23 cellular contexts compared by ENCODE assay signal in genomic region chr12:55877824-55878223, GRCh38. TPM values are rescaled to one million over a fixed set of nuclear protein-coding genes. Genes with fewer than 3 reads are reported as not detected.
A peak's percentile ranks its signal among the peaks of the same experiment; 100 is the strongest.
DNase-seq lines count a peak whose midpoint lies in the region; ATAC-seq, FAIRE-seq and TF ChIP-seq lines count a peak whose summit lies in the region.
"Had no signal": no experiment of that assay in that cellular context is flagged by ENCODE, and none has a peak within 500 bp of the region (broad histone marks: within the 10 kb centered on the region; RNA-seq: fewer than 3 reads in every experiment).

No MANE protein-coding gene starts in this region.

- no peak for TF ChIP-seq POLR2A in GM12878 (IDR thresholded peaks at IDR 0.05; ENCODE audit: low read depth, low read length)

- no peak overlapping the region for H3K9ac ChIP-seq in GM12878 (ENCODE audit: control insufficient read depth, insufficient read depth, low read length)
- H3K9ac ChIP-seq: BLaER1 had no signal

- POLR2A ChIA-PET in HEK293 (lab: Yijun Ruan, JAX) (no interaction called here), GM12878 (lab: Charles Lee) (interaction anchor here (0.8 to 1.1 kb wide), 2 partner anchors 30 to 38 kb away, joined by 4 read pairs; no protein-coding TSS in a partner anchor)

- H3K4me2 ChIP-seq in GM12878 (ENCODE audit: control insufficient read depth, insufficient read depth): no peak overlapping the region
- H3K4me2 ChIP-seq: BLaER1 had no signal

- no peak overlapping the region for H3K27ac ChIP-seq in HEK293 (ENCODE audit: extremely low read depth, low read depth, low read length)
- H3K27ac ChIP-seq in GM12878 (ENCODE audit: control insufficient read depth, insufficient read depth): no peak overlapping the region
- H3K27ac ChIP-seq: 22Rv1, BLaER1 had no signal

- CTCF ChIA-PET in HEK293 (lab: Yijun Ruan, JAX) (interaction anchor here (0.6 kb wide), 1 partner anchor 35 kb away, joined by 3 read pairs; the partner anchor contains the start of gene MMP19), GM12878 (lab: Yijun Ruan, JAX) (interaction anchor here (0.5 to 1.7 kb wide), 2 partner anchors 48 to 318 kb away, joined by 3 read pairs; partner anchors contain the start of gene DNAJC14)

- in situ Hi-C loops in GM12878 (cut with MboI): no loop called here

- TF ChIP-seq CTCF in HEK293 (tag by site-specific recombination; IDR thresholded peaks at IDR 0.05) (no peak), GM12878 (IDR thresholded peaks at IDR 0.05 in 2 of 3, conservative IDR thresholded peaks at IDR 0.05 in 1 of 3; ENCODE audit: control insufficient read depth in 2 of 3, extremely low read depth in 1 of 3, insufficient read depth in 1 of 3, low read depth in 3 of 3, low read length in 3 of 3) (no peak), fibroblast of mammary gland (conservative IDR thresholded peaks at IDR 0.05; ENCODE audit: control insufficient read depth, insufficient read depth, low read depth, low read length) (no peak)

- DNase-seq in GM12878 (ENCODE audit: low read depth, low spot score) (no peak), fibroblast of mammary gland (ENCODE audit: low read depth) (peak; percentile 7), A172 (ENCODE audit: low spot score) (no peak)
- DNase-seq: ACHN; BE2C; C1 segment of cervical spinal cord; CD4-positive, alpha-beta memory T cell; CD4-positive, CD25-positive, alpha-beta regulatory T cell; CD8-positive, alpha-beta memory T cell; COR-L47; DMS 273 treated with DMSO at 0.1 percent for 48 hours; DMS153; DMS53; DMS79; DND-41; EL; GDM1 had no signal

- H3K36me3 ChIP-seq in HEK293 (ENCODE audit: control insufficient read depth in 2 of 2, insufficient read depth in 1 of 2, low read length in 2 of 2): no peaks in the 10 kb centered on the region
- no peaks in the 10 kb centered on the region for H3K36me3 ChIP-seq in GM12878 (ENCODE audit: control insufficient read depth in 2 of 2, insufficient read depth in 2 of 2, low read length in 1 of 2)
- H3K36me3 ChIP-seq: BE2C, BLaER1 had no signal

- FAIRE-seq in GM12878 (lab: Jason Lieb, UNC): peak; percentile 41
- FAIRE-seq: A204.1, GM12891 had no signal

- RAD21 ChIA-PET in GM12878 (lab: Charles Lee; ENCODE audit: unreplicated experiment): interaction anchor here (1.2 kb wide), 1 partner anchor 139 kb away, joined by 3 read pairs; no protein-coding TSS in a partner anchor

- no peak for TF ChIP-seq RAD21 in GM12878 (IDR thresholded peaks at IDR 0.05; ENCODE audit: insufficient read depth, low read depth, low read length)

- no peak for ATAC-seq in GM12878
- ATAC-seq in HG03354 (IDR thresholded peaks at IDR 0.05; ENCODE audit: poor library complexity, severe bottlenecking, unreplicated experiment): no peak

- H4K20me1 ChIP-seq in GM12878 (ENCODE audit: control insufficient read depth, insufficient read depth): no peaks in the 10 kb centered on the region
- H4K20me1 ChIP-seq: BLaER1 had no signal

- H3K4me1 ChIP-seq in HEK293 (ENCODE audit: control insufficient read depth, insufficient read depth, low read length) (no peaks in the 10 kb centered on the region), GM12878 (ENCODE audit: control insufficient read depth, insufficient read depth, low read length) (no peaks in the 10 kb centered on the region)
- H3K4me1 ChIP-seq: BE2C, BLaER1 had no signal

- intact Hi-C loops in GM12878 (cut with micrococcal nuclease; ENCODE audit: unreplicated experiment): no loop called here

- H3K27me3 ChIP-seq in GM12878 (replicated peaks in 1 of 2; ENCODE audit: control insufficient read depth in 2 of 2, insufficient read depth in 2 of 2, low read length in 1 of 2): no peaks in the 10 kb centered on the region
- H3K27me3 ChIP-seq: BE2C, BLaER1 had no signal

- SMC1A ChIA-PET in GM12878 (lab: Charles Lee; ENCODE audit: uncharacterized antibody, unreplicated experiment): no interaction called here

- no peak overlapping the region for H2AFZ ChIP-seq in GM12878 (ENCODE audit: control insufficient read depth, low read depth, low read length)

- no peak overlapping the region for H3K4me3 ChIP-seq in HEK293 (ENCODE audit: low read depth, low read length)
- no peak overlapping the region for H3K4me3 ChIP-seq in GM12878
- H3K4me3 ChIP-seq in fibroblast of mammary gland (ENCODE audit: control insufficient read depth, low read depth, low read length): no peak overlapping the region
- H3K4me3 ChIP-seq: BLaER1 had no signal

- BruUV-seq in GM12878 (replicated peaks; lab: Mats Ljungman, UMichigan): no TSS peak

- H3K9me3 ChIP-seq in HEK293 (ENCODE audit: control insufficient read depth, insufficient read depth, low read depth, low read length) (no peaks in the 10 kb centered on the region), GM12878 (replicated peaks; ENCODE audit: control insufficient read depth, insufficient read depth, low read length) (no peaks in the 10 kb centered on the region; the same call in none of the 3 replicates)
- H3K9me3 ChIP-seq: BE2C had no signal

- no peaks in the 10 kb centered on the region for H3K79me2 ChIP-seq in GM12878 (ENCODE audit: control insufficient read depth, insufficient read depth, low read length)

- TF ChIP-seq EP300 in GM12878 (IDR thresholded peaks at IDR 0.05; ENCODE audit: borderline replicate concordance in 1 of 2, control insufficient read depth in 1 of 2, low read depth in 2 of 2, low read length in 2 of 2): no peak

RNA-seq across cellular contexts. Expression of gene MMP19, which starts 35.1 kb away (rescaled TPM):
- not detected in 2 replicates for total RNA-seq in GM12878 (2013; cell fraction: nucleolus; rRNA removed)
- total RNA-seq in GM12878 (2014; rRNA removed) (not detected in 2 replicates), GM12878 (2014; rRNA removed; fragmentation: Illumina TruSeq; extraction: Trizol) (not detected in 2 replicates), GM12878 (2021) (not detected in 2 replicates)
- not detected for polyA plus RNA-seq in GM12878 (2011; ENCODE audit: low read depth)
- polyA plus RNA-seq in GM12878 (2011; rRNA removed) (not detected in 2 replicates), GM12878 (2014; fragmentation: Illumina TruSeq; extraction: Trizol) (not detected in 2 replicates), GM12878 (2014; fragmentation: Nextera tagmentation; extraction: Ambion mirVana) (under 1 TPM; 0.03 to 0.04 TPM), GM12878 (2014; rRNA removed) (0.04 TPM in 1 of 2 replicates, not detected in the other), GM12878 (2016; fragmentation: Nextera tagmentation; extraction: Ambion mirVana) (not detected)
- 0.03 TPM in 1 of 2 replicates, not detected in the other for polyA plus RNA-seq in GM12878 (2011; cell fraction: cytosol; rRNA removed)
- 0.06 TPM in 1 of 2 replicates, not detected in the other for polyA plus RNA-seq in GM12878 (2011; cell fraction: nucleus; rRNA removed)
- polyA plus RNA-seq in GM12878 (2012): 0.09 and 0.15 TPM in 2 replicates
- not detected in 2 replicates for polyA minus RNA-seq in GM12878 (2011; rRNA and poly(A)+ RNA removed)
- polyA minus RNA-seq in GM12878 (2011; cell fraction: cytosol; rRNA and poly(A)+ RNA removed): not detected in 2 replicates
- not detected in 2 replicates for polyA minus RNA-seq in GM12878 (2011; cell fraction: nucleus; rRNA and poly(A)+ RNA removed)
- 4.2 and 5.2 TPM in 2 replicates for total RNA-seq in A172 (2014; rRNA removed; shearing (Covaris generic))
- total RNA-seq: CD4-positive, CD25-positive, alpha-beta regulatory T cell had no signal
- polyA plus RNA-seq: CD4-positive, alpha-beta memory T cell; CD4-positive, CD25-positive, alpha-beta regulatory T cell; CD8-positive, alpha-beta memory T cell had no signal

RNA-seq across cellular contexts. Expression of gene DNAJC14, which starts 48.4 kb away (rescaled TPM):
- total RNA-seq in GM12878 (2013; cell fraction: nucleolus; rRNA removed): 37.3 and 47.3 TPM in 2 replicates
- total RNA-seq in GM12878 (2014; rRNA removed) (36.5 and 40.4 TPM in 2 replicates), GM12878 (2014; rRNA removed; fragmentation: Illumina TruSeq; extraction: Trizol) (33.9 and 35.4 TPM in 2 replicates), GM12878 (2021) (30.9 and 31.2 TPM in 2 replicates)
- polyA plus RNA-seq in GM12878 (2011; ENCODE audit: low read depth): 13.8 TPM
- polyA plus RNA-seq in GM12878 (2011; rRNA removed) (19.6 and 22.1 TPM in 2 replicates), GM12878 (2014; fragmentation: Illumina TruSeq; extraction: Trizol) (32.0 and 37.3 TPM in 2 replicates), GM12878 (2014; fragmentation: Nextera tagmentation; extraction: Ambion mirVana) (1 to 10 TPM; 5.7 to 8.7 TPM), GM12878 (2014; rRNA removed) (19.0 and 21.9 TPM in 2 replicates), GM12878 (2016; fragmentation: Nextera tagmentation; extraction: Ambion mirVana) (10 to 100 TPM; 21.4 to 22.3 TPM)
- 19.6 and 31.7 TPM in 2 replicates for polyA plus RNA-seq in GM12878 (2011; cell fraction: cytosol; rRNA removed)
- 9.0 and 15.2 TPM in 2 replicates for polyA plus RNA-seq in GM12878 (2011; cell fraction: nucleus; rRNA removed)
- 19.0 and 21.5 TPM in 2 replicates for polyA plus RNA-seq in GM12878 (2012)
- 17.7 and 18.5 TPM in 2 replicates for polyA minus RNA-seq in GM12878 (2011; rRNA and poly(A)+ RNA removed)
- 11.5 and 17.0 TPM in 2 replicates for polyA minus RNA-seq in GM12878 (2011; cell fraction: cytosol; rRNA and poly(A)+ RNA removed)
- 7.7 and 12.7 TPM in 2 replicates for polyA minus RNA-seq in GM12878 (2011; cell fraction: nucleus; rRNA and poly(A)+ RNA removed)
- 41.7 and 50.5 TPM in 2 replicates for total RNA-seq in A172 (2014; rRNA removed; shearing (Covaris generic))

RNA-seq across cellular contexts. Expression of gene PYM1, which starts 49.9 kb away (rescaled TPM):
- total RNA-seq in GM12878 (2013; cell fraction: nucleolus; rRNA removed): 20.5 and 22.5 TPM in 2 replicates
- total RNA-seq in GM12878 (2014; rRNA removed) (56.4 and 62.9 TPM in 2 replicates), GM12878 (2014; rRNA removed; fragmentation: Illumina TruSeq; extraction: Trizol) (50.2 and 54.5 TPM in 2 replicates), GM12878 (2021) (44.8 and 45.5 TPM in 2 replicates)
- polyA plus RNA-seq in GM12878 (2011; ENCODE audit: low read depth): 24.2 TPM
- polyA plus RNA-seq in GM12878 (2011; rRNA removed) (55.2 and 64.9 TPM in 2 replicates), GM12878 (2014; fragmentation: Illumina TruSeq; extraction: Trizol) (50.8 and 62.5 TPM in 2 replicates), GM12878 (2014; fragmentation: Nextera tagmentation; extraction: Ambion mirVana) (10 to 100 TPM; 33.9 to 37.6 TPM), GM12878 (2014; rRNA removed) (73.9 and 79.6 TPM in 2 replicates), GM12878 (2016; fragmentation: Nextera tagmentation; extraction: Ambion mirVana) (10 to 100 TPM; 87.4 to 93.4 TPM)
- polyA plus RNA-seq in GM12878 (2011; cell fraction: cytosol; rRNA removed): 51.3 and 53.3 TPM in 2 replicates
- polyA plus RNA-seq in GM12878 (2011; cell fraction: nucleus; rRNA removed): 23.1 and 25.5 TPM in 2 replicates
- 29.2 and 33.8 TPM in 2 replicates for polyA plus RNA-seq in GM12878 (2012)
- polyA minus RNA-seq in GM12878 (2011; rRNA and poly(A)+ RNA removed): 15.7 and 29.4 TPM in 2 replicates
- polyA minus RNA-seq in GM12878 (2011; cell fraction: cytosol; rRNA and poly(A)+ RNA removed): 12.0 and 17.8 TPM in 2 replicates
- 10.8 and 20.3 TPM in 2 replicates for polyA minus RNA-seq in GM12878 (2011; cell fraction: nucleus; rRNA and poly(A)+ RNA removed)
- total RNA-seq in A172 (2014; rRNA removed; shearing (Covaris generic)): 37.0 and 52.5 TPM in 2 replicates

RNA-seq across cellular contexts. Expression of gene DGKA, which starts 53.1 kb away (rescaled TPM):
- total RNA-seq in GM12878 (2013; cell fraction: nucleolus; rRNA removed): 175 and 195 TPM in 2 replicates
- total RNA-seq in GM12878 (2014; rRNA removed) (36.3 and 37.9 TPM in 2 replicates), GM12878 (2014; rRNA removed; fragmentation: Illumina TruSeq; extraction: Trizol) (30.2 and 30.4 TPM in 2 replicates), GM12878 (2021) (49.5 and 59.7 TPM in 2 replicates)
- polyA plus RNA-seq in GM12878 (2011; ENCODE audit: low read depth): 44.3 TPM
- polyA plus RNA-seq in GM12878 (2011; rRNA removed) (23.0 and 27.5 TPM in 2 replicates), GM12878 (2014; fragmentation: Illumina TruSeq; extraction: Trizol) (38.0 and 141 TPM in 2 replicates), GM12878 (2014; fragmentation: Nextera tagmentation; extraction: Ambion mirVana) (10 to 100 TPM; 14.0 to 20.3 TPM), GM12878 (2014; rRNA removed) (38.4 and 41.6 TPM in 2 replicates), GM12878 (2016; fragmentation: Nextera tagmentation; extraction: Ambion mirVana) (10 to 100 TPM; 55.6 to 65.5 TPM)
- polyA plus RNA-seq in GM12878 (2011; cell fraction: cytosol; rRNA removed): 27.4 and 28.5 TPM in 2 replicates
- 163 and 189 TPM in 2 replicates for polyA plus RNA-seq in GM12878 (2011; cell fraction: nucleus; rRNA removed)
- 38.2 and 50.3 TPM in 2 replicates for polyA plus RNA-seq in GM12878 (2012)
- polyA minus RNA-seq in GM12878 (2011; rRNA and poly(A)+ RNA removed): 36.2 and 36.4 TPM in 2 replicates
- 13.5 and 26.9 TPM in 2 replicates for polyA minus RNA-seq in GM12878 (2011; cell fraction: cytosol; rRNA and poly(A)+ RNA removed)
- 72.3 and 74.8 TPM in 2 replicates for polyA minus RNA-seq in GM12878 (2011; cell fraction: nucleus; rRNA and poly(A)+ RNA removed)
- total RNA-seq in A172 (2014; rRNA removed; shearing (Covaris generic)): 33.4 and 42.9 TPM in 2 replicates

RNA-seq across cellular contexts. Expression of gene ORMDL2, which starts 60.0 kb away (rescaled TPM):
- 16.9 and 18.8 TPM in 2 replicates for total RNA-seq in GM12878 (2013; cell fraction: nucleolus; rRNA removed)
- total RNA-seq in GM12878 (2014; rRNA removed): 26.0 and 33.5 TPM in 2 replicates
- 24.2 and 29.1 TPM in 2 replicates for total RNA-seq in GM12878 (2014; rRNA removed; fragmentation: Illumina TruSeq; extraction: Trizol)
- total RNA-seq in GM12878 (2021): 33.7 and 37.6 TPM in 2 replicates
- 53.0 TPM for polyA plus RNA-seq in GM12878 (2011; ENCODE audit: low read depth)
- polyA plus RNA-seq in GM12878 (2011; rRNA removed): 13.8 and 15.0 TPM in 2 replicates
- polyA plus RNA-seq in GM12878 (2011; cell fraction: cytosol; rRNA removed): 17.5 and 20.8 TPM in 2 replicates
- 7.4 and 9.5 TPM in 2 replicates for polyA plus RNA-seq in GM12878 (2011; cell fraction: nucleus; rRNA removed)
- 31.1 and 39.4 TPM in 2 replicates for polyA plus RNA-seq in GM12878 (2012)
- 34.1 and 44.2 TPM in 2 replicates for polyA plus RNA-seq in GM12878 (2014; fragmentation: Illumina TruSeq; extraction: Trizol)
- polyA plus RNA-seq in GM12878 (2014; fragmentation: Nextera tagmentation; extraction: Ambion mirVana): 100 to 1,000 TPM; 123 to 135 TPM
- 24.3 and 27.5 TPM in 2 replicates for polyA plus RNA-seq in GM12878 (2014; rRNA removed)
- polyA plus RNA-seq in GM12878 (2016; fragmentation: Nextera tagmentation; extraction: Ambion mirVana): 10 to 100 TPM; 86.9 to 96.0 TPM
- 19.4 and 32.5 TPM in 2 replicates for polyA minus RNA-seq in GM12878 (2011; rRNA and poly(A)+ RNA removed)
- polyA minus RNA-seq in GM12878 (2011; cell fraction: cytosol; rRNA and poly(A)+ RNA removed): 8.0 and 11.1 TPM in 2 replicates
- polyA minus RNA-seq in GM12878 (2011; cell fraction: nucleus; rRNA and poly(A)+ RNA removed): 13.8 and 14.9 TPM in 2 replicates
- total RNA-seq in A172 (2014; rRNA removed; shearing (Covaris generic)): 9.0 and 16.7 TPM in 2 replicates
